9 cellular contexts compared by ENCODE assay signal in the genomic region with DNA sequence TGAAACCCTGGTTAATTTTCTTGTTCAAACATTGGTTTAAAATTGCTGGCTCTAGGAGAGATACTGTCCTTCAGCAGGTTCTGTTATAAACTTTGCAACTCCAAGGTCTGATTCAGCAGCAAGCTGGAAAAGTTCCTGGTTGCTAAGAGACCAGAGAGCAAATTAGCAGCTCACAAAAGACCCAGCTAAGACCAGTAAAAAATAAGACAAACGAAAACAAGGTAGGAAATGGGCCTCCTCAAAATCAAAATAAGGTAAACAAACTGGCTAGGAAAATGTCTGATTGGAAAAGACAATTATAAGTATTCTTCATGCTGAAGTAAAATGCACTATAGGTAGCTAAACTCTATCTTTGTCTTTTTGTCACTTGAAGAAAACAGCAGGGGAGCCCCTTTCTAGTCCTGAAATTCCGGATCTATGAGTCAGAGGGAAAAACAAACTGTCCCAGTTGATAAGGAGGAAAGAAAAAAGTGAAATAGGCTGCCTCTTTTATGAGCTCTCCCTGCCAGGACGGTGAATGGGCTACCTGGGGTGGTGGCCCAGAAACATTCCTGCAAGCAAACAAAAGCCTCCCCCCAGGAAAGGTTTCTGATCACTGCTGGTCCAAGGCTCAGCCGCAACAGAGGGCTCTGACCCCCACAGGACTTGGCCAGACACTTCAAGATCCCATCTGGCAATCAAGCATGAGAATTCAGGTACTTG.
DNase-seq lines count a peak whose midpoint lies in the region; ATAC-seq and TF ChIP-seq lines count a peak whose summit lies in the region.
"Had no signal": no experiment of that assay in that cellular context is flagged by ENCODE, and none has a peak within 500 bp of the region (broad histone marks: within the 10 kb centered on the region; RNA-seq: fewer than 3 reads in every experiment).

No MANE protein-coding gene starts in this region.

- no peak overlapping the region for H3K4me3 ChIP-seq in HAP-1
- no peak overlapping the region for H3K4me3 ChIP-seq in iPS DF 6.9 (ENCODE audit: low read length)
- H3K4me3 ChIP-seq in skeletal muscle cell (ENCODE audit: low read depth, low read length) = no peak overlapping the region

- H3K36me3 ChIP-seq in HAP-1 (replicated peaks) (no peaks in the 10 kb centered on the region), iPS DF 6.9 (ENCODE audit: control insufficient read depth, insufficient read depth, low read length) (no peaks in the 10 kb centered on the region)

- H3K4me1 ChIP-seq in HAP-1 = peaks cover 11% of the 10 kb centered on the region
- H3K4me1 ChIP-seq in iPS DF 6.9 (ENCODE audit: control insufficient read depth, insufficient read depth, low read length) = peaks cover 6% of the 10 kb centered on the region; the same call in 1 of the 2 replicates

- H3K9me3 ChIP-seq in HAP-1 (no peaks in the 10 kb centered on the region), iPS DF 6.9 (ENCODE audit: control insufficient read depth, insufficient read depth, low read length) (no peaks in the 10 kb centered on the region)

- TF ChIP-seq CTCF in VCaP (conservative IDR thresholded peaks at IDR 0.05) = no peak

- H3K27me3 ChIP-seq in HAP-1 (ENCODE audit: low read depth) (peaks cover 5% of the 10 kb centered on the region; the same call in 1 of the 2 replicates), iPS DF 6.9 (ENCODE audit: control insufficient read depth, insufficient read depth, low read length) (no peaks in the 10 kb centered on the region)

- WGBS in iPS DF 6.9 (ENCODE audit: insufficient coverage, insufficient read length) = no CpG with 5 or more reads among the region's 4 CpGs

- DNase-seq in HAP-1 (ENCODE audit: low spot score in 2 of 2) (peak; percentile 27 to 34), iPS DF 6.9 (ENCODE audit: low read depth, low spot score) (peak; percentile 85), skeletal muscle cell (ENCODE audit: low read depth) (peak; percentile 9), putamen (ENCODE audit: low spot score) (no peak), UCSD-AML1 (lab: John Stamatoyannopoulos, UW; ENCODE audit: unreplicated experiment) (no peak)
- DNase-seq in stimulated activated CD4-positive, alpha-beta T cell treated with anti-CD3 and anti-CD28 coated beads, Interleukin-15, amount 100 ng/mL, for 24 hours = no peak
- DNase-seq: left cardiac atrium had no signal

- in situ Hi-C loops in HAP-1 (cut with MboI; ENCODE audit: low sequenced_read_pairs) = no loop called here

- H3K27ac ChIP-seq in VCaP = peak overlapping the region; percentile 90
- peak overlapping the region; percentile 6 for H3K27ac ChIP-seq in iPS DF 6.9 (ENCODE audit: low read length)

- no peak for ATAC-seq in GM18498 (IDR thresholded peaks at IDR 0.05; ENCODE audit: unreplicated experiment)

Comparison
In these comparisons a context has a peak if more than half of its experiments do, and no peak if none do; other contexts are left out.
1. DNase-seq: peak in HAP-1 (2 of 2), iPS DF 6.9 (single experiment) and skeletal muscle cell (single experiment); none in putamen (single experiment), UCSD-AML1 (single experiment) and stimulated activated CD4-positive, alpha-beta T cell treated with anti-CD3 and anti-CD28 coated beads, Interleukin-15, amount 100 ng/mL, for 24 hours (single experiment).